In the genomic region with DNA sequence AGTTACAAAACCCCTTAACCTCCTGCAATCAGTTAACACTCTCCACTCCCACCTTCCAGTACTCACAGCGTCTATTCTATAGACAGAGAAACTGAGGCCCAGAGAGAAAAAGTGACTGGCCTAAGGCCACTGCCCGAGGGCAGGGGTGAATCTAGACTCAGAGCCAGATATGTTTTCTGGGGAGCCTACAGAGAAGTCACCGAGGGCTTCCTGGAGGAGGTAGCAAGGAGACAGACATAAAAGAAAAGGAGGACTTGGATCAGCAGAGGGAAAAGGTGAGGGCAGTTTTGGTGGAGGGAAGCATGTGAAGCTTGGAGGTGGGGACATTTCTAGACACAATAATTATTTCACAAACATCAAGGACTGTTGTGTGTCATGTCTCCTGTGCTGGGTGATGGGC, we compare ENCODE assay signal across 34 cellular contexts. TPM values are rescaled to one million over a fixed set of nuclear protein-coding genes. Genes with fewer than 3 reads are reported as not detected.
"Had no signal": no experiment of that assay in that cellular context is flagged by ENCODE, and none has a peak within 500 bp of the region (broad histone marks: within the 10 kb centered on the region; RNA-seq: fewer than 3 reads in every experiment).

No MANE protein-coding gene starts in this region.

- FAIRE-seq: colon, endothelial cell of umbilical vein had no signal

- H3K36me3 ChIP-seq: esophagus squamous epithelium, gastroesophageal sphincter, heart right ventricle had no signal

- H3K36me3 Mint-ChIP-seq: activated CD4-positive, alpha-beta memory T cell treated with anti-CD3 and anti-CD28 coated beads for 36 hours; activated naive CD4-positive, alpha-beta T cell treated with anti-CD3 and anti-CD28 coated beads, Interleukin-2, amount 10 ng/mL, durations not matched to agents 7 days and 5 days had no signal

- H3K4me2 ChIP-seq: hepatocyte had no signal

- H3K27ac Mint-ChIP-seq: activated CD4-positive, alpha-beta memory T cell treated with anti-CD3 and anti-CD28 coated beads for 36 hours; activated CD4-positive, alpha-beta T cell treated with anti-CD3 and anti-CD28 coated beads for 36 hours; activated CD4-positive, alpha-beta T cell treated with anti-CD3 and anti-CD28 coated beads, Interleukin-2, amount 10 ng/mL, durations not matched to agents 24 days and 14 days; activated CD8-positive, alpha-beta memory T cell treated with anti-CD3 and anti-CD28 coated beads, Interleukin-2, amount 10 ng/mL, durations not matched to agents 7 days and 5 days; activated CD8-positive, alpha-beta T cell treated with anti-CD3 and anti-CD28 coated beads, Interleukin-2, amount 10 ng/mL, durations not matched to agents 7 days and 5 days; activated naive CD4-positive, alpha-beta T cell treated with anti-CD3 and anti-CD28 coated beads, Interleukin-2, amount 10 ng/mL, durations not matched to agents 7 days and 5 days; activated naive CD4-positive, alpha-beta T cell treated with anti-CD3 and anti-CD28 coated beads, Interleukin-2, amount 50 U/mL, for 72 hours; activated naive CD8-positive, alpha-beta T cell treated with anti-CD3 and anti-CD28 coated beads, Interleukin-2, amount 10 ng/mL, durations not matched to agents 7 days and 5 days; activated T-cell treated with anti-CD3 and anti-CD28 coated beads, Interleukin-2, amount 50 U/mL, for 24 hours; activated T-cell treated with anti-CD3 and anti-CD28 coated beads, Interleukin-2, amount 50 U/mL, for 72 hours; effector memory CD8-positive, alpha-beta T cell had no signal

- H3K79me2 ChIP-seq: hepatocyte had no signal

- ATAC-seq: activated CD4-positive, alpha-beta T cell treated with anti-CD3 and anti-CD28 coated beads for 36 hours; activated CD8-positive, alpha-beta memory T cell treated with anti-CD3 and anti-CD28 coated beads, Interleukin-2, amount 10 ng/mL, durations not matched to agents 7 days and 5 days; activated CD8-positive, alpha-beta T cell treated with anti-CD3 and anti-CD28 coated beads, Interleukin-2, amount 10 ng/mL, durations not matched to agents 7 days and 5 days; activated naive CD4-positive, alpha-beta T cell treated with anti-CD3 and anti-CD28 coated beads, Interleukin-2, amount 50 U/mL, for 72 hours; activated T-cell treated with anti-CD3 and anti-CD28 coated beads, Interleukin-2, amount 50 U/mL, for 72 hours; body of pancreas; effector memory CD8-positive, alpha-beta T cell; gastroesophageal sphincter; heart right ventricle had no signal

- H3K27me3 Mint-ChIP-seq: activated naive CD4-positive, alpha-beta T cell treated with anti-CD3 and anti-CD28 coated beads, Interleukin-2, amount 10 ng/mL, durations not matched to agents 7 days and 5 days had no signal

- H3K4me3 ChIP-seq: body of pancreas, esophagus squamous epithelium, gastroesophageal sphincter, heart right ventricle, hepatocyte had no signal

- H3K4me3 Mint-ChIP-seq: activated CD4-positive, alpha-beta memory T cell treated with anti-CD3 and anti-CD28 coated beads for 36 hours; activated CD4-positive, alpha-beta T cell treated with anti-CD3 and anti-CD28 coated beads for 36 hours; activated CD4-positive, alpha-beta T cell treated with anti-CD3 and anti-CD28 coated beads, Interleukin-2, amount 10 ng/mL, durations not matched to agents 24 days and 14 days; activated CD8-positive, alpha-beta memory T cell treated with anti-CD3 and anti-CD28 coated beads, Interleukin-2, amount 10 ng/mL, durations not matched to agents 7 days and 5 days; activated CD8-positive, alpha-beta T cell treated with anti-CD3 and anti-CD28 coated beads, Interleukin-2, amount 10 ng/mL, durations not matched to agents 7 days and 5 days; activated naive CD4-positive, alpha-beta T cell treated with anti-CD3 and anti-CD28 coated beads, Interleukin-2, amount 10 ng/mL, durations not matched to agents 7 days and 5 days; activated naive CD8-positive, alpha-beta T cell treated with anti-CD3 and anti-CD28 coated beads, Interleukin-2, amount 10 ng/mL, durations not matched to agents 7 days and 5 days; activated T-cell treated with anti-CD3 and anti-CD28 coated beads, Interleukin-2, amount 50 U/mL, for 24 hours; activated T-cell treated with anti-CD3 and anti-CD28 coated beads, Interleukin-2, amount 50 U/mL, for 72 hours; effector memory CD8-positive, alpha-beta T cell had no signal

- H3K9me3 Mint-ChIP-seq: activated CD4-positive, alpha-beta memory T cell treated with anti-CD3 and anti-CD28 coated beads for 36 hours; activated CD4-positive, alpha-beta T cell treated with anti-CD3 and anti-CD28 coated beads, Interleukin-2, amount 10 ng/mL, durations not matched to agents 24 days and 14 days; activated naive CD4-positive, alpha-beta T cell treated with anti-CD3 and anti-CD28 coated beads, Interleukin-2, amount 10 ng/mL, durations not matched to agents 7 days and 5 days; activated naive CD4-positive, alpha-beta T cell treated with anti-CD3 and anti-CD28 coated beads, Interleukin-2, amount 50 U/mL, for 72 hours; activated naive CD8-positive, alpha-beta T cell treated with anti-CD3 and anti-CD28 coated beads, Interleukin-2, amount 10 ng/mL, durations not matched to agents 7 days and 5 days; activated T-cell treated with anti-CD3 and anti-CD28 coated beads, Interleukin-2, amount 50 U/mL, for 24 hours; activated T-cell treated with anti-CD3 and anti-CD28 coated beads, Interleukin-2, amount 50 U/mL, for 72 hours; effector memory CD8-positive, alpha-beta T cell had no signal

- DNase-seq: activated CD4-positive, alpha-beta memory T cell treated with anti-CD3 and anti-CD28 coated beads for 36 hours; activated CD4-positive, alpha-beta T cell treated with anti-CD3 and anti-CD28 coated beads for 36 hours; activated CD4-positive, alpha-beta T cell treated with anti-CD3 and anti-CD28 coated beads, Interleukin-2, amount 10 ng/mL, durations not matched to agents 24 days and 14 days; activated CD4-positive, CD25-positive, alpha-beta regulatory T cell; activated CD4-positive, CD25-positive, alpha-beta regulatory T cell treated with anti-CD3 and anti-CD28 coated beads, Interleukin-2, amount 50 U/mL, for 72 hours; activated CD8-positive, alpha-beta memory T cell treated with anti-CD3 and anti-CD28 coated beads, Interleukin-2, amount 10 ng/mL, durations not matched to agents 7 days and 5 days; activated CD8-positive, alpha-beta memory T cell treated with anti-CD3 and anti-CD28 coated beads, Interleukin-2, amount 50 U/mL, for 4 hours; activated CD8-positive, alpha-beta T cell treated with anti-CD3 and anti-CD28 coated beads, Interleukin-2, amount 10 ng/mL, durations not matched to agents 7 days and 5 days; activated gamma-delta T cell; activated naive CD4-positive, alpha-beta T cell; activated naive CD4-positive, alpha-beta T cell treated with anti-CD3 and anti-CD28 coated beads, Interleukin-2, amount 10 ng/mL, durations not matched to agents 7 days and 5 days; activated naive CD8-positive, alpha-beta T cell treated with anti-CD3 and anti-CD28 coated beads, Interleukin-2, amount 10 ng/mL, durations not matched to agents 7 days and 5 days; activated T-cell treated with anti-CD3 and anti-CD28 coated beads, Interleukin-2, amount 50 U/mL, for 24 hours; activated T-cell treated with anti-CD3 and anti-CD28 coated beads, Interleukin-2, amount 50 U/mL, for 72 hours; amygdala; aorta; body of pancreas; caudate nucleus; cortex of kidney; dermis blood vessel endothelial cell; effector CD4-positive, alpha-beta T cell; effector memory CD8-positive, alpha-beta T cell; esophagus squamous epithelium; foreskin melanocyte; heart right ventricle; T-helper 2 cell had no signal

- H3K27ac ChIP-seq: body of pancreas, epithelial cell of prostate, esophagus squamous epithelium, gastroesophageal sphincter, heart right ventricle, hepatocyte had no signal

- H3K9me3 ChIP-seq: body of pancreas, esophagus squamous epithelium, gastroesophageal sphincter, heart right ventricle had no signal

- H2AFZ ChIP-seq: hepatocyte had no signal

RNA-seq across cellular contexts. Expression of a gene that starts 1.6 kb away (rescaled TPM):
- total RNA-seq: activated CD4-positive, alpha-beta memory T cell treated with anti-CD3 and anti-CD28 coated beads for 36 hours; activated CD4-positive, alpha-beta T cell treated with anti-CD3 and anti-CD28 coated beads for 36 hours; activated CD4-positive, alpha-beta T cell treated with anti-CD3 and anti-CD28 coated beads, Interleukin-2, amount 10 ng/mL, durations not matched to agents 24 days and 14 days; activated CD8-positive, alpha-beta memory T cell treated with anti-CD3 and anti-CD28 coated beads for 36 hours; activated CD8-positive, alpha-beta memory T cell treated with anti-CD3 and anti-CD28 coated beads, Interleukin-2, amount 10 ng/mL, durations not matched to agents 7 days and 5 days; activated CD8-positive, alpha-beta T cell treated with anti-CD3 and anti-CD28 coated beads, Interleukin-2, amount 10 ng/mL, durations not matched to agents 7 days and 5 days; activated naive CD4-positive, alpha-beta T cell treated with anti-CD3 and anti-CD28 coated beads, Interleukin-2, amount 50 U/mL, for 72 hours; activated naive CD8-positive, alpha-beta T cell treated with anti-CD3 and anti-CD28 coated beads, Interleukin-2, amount 10 ng/mL, durations not matched to agents 7 days and 5 days; activated T-cell treated with anti-CD3 and anti-CD28 coated beads, Interleukin-2, amount 50 U/mL, for 72 hours; dermis blood vessel endothelial cell; endothelial cell of umbilical vein; glomerular endothelial cell had no signal
- polyA plus RNA-seq: endothelial cell of umbilical vein had no signal
